ENCODE assay signal across 15 cellular contexts in the genomic region with DNA sequence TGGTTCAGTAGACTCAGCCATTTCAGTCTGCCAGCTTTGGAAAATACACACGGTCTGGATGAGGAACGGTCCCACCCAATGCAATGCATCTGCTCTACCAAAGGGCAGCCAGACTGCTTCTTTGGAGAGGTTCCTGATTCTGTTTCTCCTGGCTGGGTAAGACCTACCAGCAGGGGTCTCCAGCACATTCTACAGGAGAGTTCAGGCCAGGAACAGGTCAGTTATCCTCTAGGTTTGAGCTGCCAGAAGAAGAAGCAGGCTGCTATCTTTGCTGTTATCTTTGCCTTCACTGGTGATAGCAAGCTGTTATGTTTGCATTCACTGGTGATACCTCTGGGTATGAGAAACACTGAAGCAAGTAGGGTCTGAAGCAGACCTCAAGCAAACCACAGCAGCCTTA. TPM values are rescaled to one million over a fixed set of nuclear protein-coding genes. Genes with fewer than 3 reads are reported as not detected.
DNase-seq lines count a peak whose midpoint lies in the region; ATAC-seq, FAIRE-seq and TF ChIP-seq lines count a peak whose summit lies in the region.
"Had no signal": no experiment of that assay in that cellular context is flagged by ENCODE, and none has a peak within 500 bp of the region (broad histone marks: within the 10 kb centered on the region; RNA-seq: fewer than 3 reads in every experiment).

No MANE protein-coding gene starts in this region.

- H3K4me1 ChIP-seq in PC-9 (replicated peaks; ENCODE audit: insufficient read depth), result no peaks in the 10 kb centered on the region
- H3K4me1 ChIP-seq: gastrocnemius medialis had no signal

- H3K9me2 ChIP-seq in PC-9 (ENCODE audit: insufficient read depth), result no peaks in the 10 kb centered on the region

- H3F3A ChIP-seq in PC-9 (ENCODE audit: insufficient read depth, low read depth), result no peaks in the 10 kb centered on the region

- no peak overlapping the region for H3K4me2 ChIP-seq in PC-9

- H3K4me3 ChIP-seq in PC-9, result no peak overlapping the region
- H3K4me3 ChIP-seq: coronary artery, gastrocnemius medialis, GM23248 had no signal

- H3K36me3 ChIP-seq in PC-9 (ENCODE audit: low read depth), result no peaks in the 10 kb centered on the region
- H3K36me3 ChIP-seq: gastrocnemius medialis had no signal

- H4K20me1 ChIP-seq in PC-9 (ENCODE audit: insufficient read depth), result no peaks in the 10 kb centered on the region

- H3K9me3 ChIP-seq in PC-9 (ENCODE audit: insufficient read depth, low read depth), result no peaks in the 10 kb centered on the region
- H3K9me3 ChIP-seq: gastrocnemius medialis had no signal

- POLR2A ChIA-PET in PC-9 (lab: Charles Lee; ENCODE audit: unreplicated experiment), result no interaction called here

- BruUV-seq in PC-9 (replicated peaks; lab: Mats Ljungman, UMichigan), result no TSS peak

- no peaks in the 10 kb centered on the region for H3K27me3 ChIP-seq in PC-9 (ENCODE audit: insufficient read depth, low read depth)

- ATAC-seq in GM19463 (IDR thresholded peaks at IDR 0.05; ENCODE audit: unreplicated experiment), result peak; percentile 78
- peak; percentile 59 for ATAC-seq in left lobe of liver
- ATAC-seq in HG02763 (IDR thresholded peaks at IDR 0.05; ENCODE audit: unreplicated experiment), result no peak
- no peak for ATAC-seq in GM21447 (IDR thresholded peaks at IDR 0.05; ENCODE audit: unreplicated experiment)
- ATAC-seq: gastrocnemius medialis, left ventricle myocardium superior had no signal

- FAIRE-seq in GM19239 (lab: Jason Lieb, UNC), result no peak
- FAIRE-seq: D721Med had no signal

- no peak overlapping the region for H3K27ac ChIP-seq in PC-9
- H3K27ac ChIP-seq: coronary artery, gastrocnemius medialis, GM23248 had no signal

- CTCF ChIA-PET in PC-9 (lab: Charles Lee), result no interaction called here

- no peaks in the 10 kb centered on the region for H3K79me2 ChIP-seq in PC-9 (ENCODE audit: low read depth)

- DNase-seq in EH (ENCODE audit: low read depth) (peak; percentile 0), PC-9 (no peak), left lobe of liver (ENCODE audit: low spot score) (no peak), GM19239 (ENCODE audit: insufficient read length, low spot score) (no peak), NCI-H2107 (lab: John Stamatoyannopoulos, UW) (no peak)
- DNase-seq: activated CD4-positive, alpha-beta T cell treated with anti-CD3 and anti-CD28 coated beads, Interleukin-2, amount 10 ng/mL, durations not matched to agents 7 days and 5 days; gastrocnemius medialis; GM23248; left ventricle myocardium superior; NCI-H1930 had no signal

- H2AFZ ChIP-seq in PC-9, result no peak overlapping the region
- H2AFZ ChIP-seq: GM23248 had no signal

- TF ChIP-seq CTCF in PC-9 (conservative IDR thresholded peaks at IDR 0.05), result peak; percentile 31; the same call in 1 of the 2 replicates

- intact Hi-C loops in PC-9 (cut with micrococcal nuclease; ENCODE audit: unreplicated experiment), result no loop called here

RNA-seq across cellular contexts. Expression of a gene that starts 45.5 kb away (rescaled TPM):
- total RNA-seq in PC-9 (2021) (19.0 and 20.9 TPM in 2 replicates), left lobe of liver (11.8 TPM)

Comparison
In these comparisons a context has a peak if more than half of its experiments do, and no peak if none do; other contexts are left out.
1. ATAC-seq: peak in GM19463 (single experiment) and left lobe of liver (single experiment); none in HG02763 (single experiment) and GM21447 (single experiment).